8 cellular contexts compared by ENCODE assay signal in the genomic region with DNA sequence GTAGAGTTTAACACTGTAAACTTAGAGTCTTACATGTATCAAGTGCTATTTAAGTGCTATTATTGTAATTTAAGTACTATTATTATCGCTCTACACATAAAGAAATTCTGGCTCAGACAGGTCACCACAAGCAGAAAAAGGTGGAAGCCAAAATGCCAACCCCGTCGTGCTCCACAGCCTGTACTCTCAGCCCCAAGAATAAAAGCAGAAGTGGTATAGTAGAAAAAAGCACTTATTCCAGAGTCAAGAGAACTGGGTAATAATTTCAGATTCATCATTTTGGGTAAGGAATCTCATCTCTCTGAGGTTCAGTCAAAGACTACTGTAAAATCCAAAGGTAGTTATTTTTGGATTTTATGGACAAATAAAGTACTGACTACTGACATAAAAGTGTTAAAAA. TPM values are rescaled to one million over a fixed set of nuclear protein-coding genes. Genes with fewer than 3 reads are reported as not detected.
A peak's percentile ranks its signal among the peaks of the same experiment; 100 is the strongest.
DNase-seq lines count a peak whose midpoint lies in the region; ATAC-seq, FAIRE-seq and TF ChIP-seq lines count a peak whose summit lies in the region.

No MANE protein-coding gene starts in this region.

- H3K27me3 ChIP-seq in CD4-positive, CD25-positive, alpha-beta regulatory T cell (ENCODE audit: control insufficient read depth, insufficient read depth, low read length): no peaks in the 10 kb centered on the region
- H3K27me3 ChIP-seq in GM23248 (replicated peaks; ENCODE audit: insufficient read depth): no peaks in the 10 kb centered on the region
- peaks cover 0 to 1% of the 10 kb centered on the region in 2 experiments for H3K27me3 ChIP-seq in endothelial cell of umbilical vein (ENCODE audit: control insufficient read depth in 2 of 2, insufficient read depth in 2 of 2, low read length in 2 of 2)
- no peaks in the 10 kb centered on the region for H3K27me3 ChIP-seq in rectal smooth muscle tissue (ENCODE audit: control insufficient read depth, insufficient read depth, low read length)

- no peaks in the 10 kb centered on the region for H3K9me1 ChIP-seq in endothelial cell of umbilical vein (replicated peaks; ENCODE audit: control insufficient read depth, extremely low read depth, insufficient read depth, low read length)

- ATAC-seq in CD4-positive, CD25-positive, alpha-beta regulatory T cell (ENCODE audit: low read depth in 2 of 2): no peak
- ATAC-seq in activated CD4-positive, CD25-positive, alpha-beta regulatory T cell treated with anti-CD3 and anti-CD28 coated beads, Interleukin-2, amount 50 U/mL, for 24 hours: no peak

- peak overlapping the region; percentile 89 for H3K27ac ChIP-seq in CD4-positive, CD25-positive, alpha-beta regulatory T cell (ENCODE audit: insufficient read depth, low read length, poor library complexity, severe bottlenecking)
- no peak overlapping the region for H3K27ac ChIP-seq in GM23248
- H3K27ac ChIP-seq in OCI-LY7 (ENCODE audit: low read depth, low read length, poor library complexity, severe bottlenecking): peak overlapping the region; percentile 45
- H3K27ac ChIP-seq in endothelial cell of umbilical vein (ENCODE audit: insufficient read depth, low read depth, low read length): peak overlapping the region; percentile 64
- no peak overlapping the region for H3K27ac ChIP-seq in rectal smooth muscle tissue (ENCODE audit: low read depth, low read length)

- H3K9me3 ChIP-seq in CD4-positive, CD25-positive, alpha-beta regulatory T cell (ENCODE audit: control insufficient read depth in 2 of 2, low read length in 2 of 2): no peaks in the 10 kb centered on the region
- H3K9me3 ChIP-seq in GM23248 (ENCODE audit: low read depth): no peaks in the 10 kb centered on the region
- no peaks in the 10 kb centered on the region for H3K9me3 ChIP-seq in OCI-LY7 (ENCODE audit: low read length)
- H3K9me3 ChIP-seq in endothelial cell of umbilical vein (replicated peaks; ENCODE audit: control insufficient read depth, insufficient read depth, low read length): no peaks in the 10 kb centered on the region

- H3K36me3 Mint-ChIP-seq in CD4-positive, CD25-positive, alpha-beta regulatory T cell: peaks cover 12% of the 10 kb centered on the region

- TF ChIP-seq CTCF in OCI-LY7 (conservative IDR thresholded peaks at IDR 0.05; ENCODE audit: low read length) (no peak), endothelial cell of umbilical vein (IDR thresholded peaks at IDR 0.05; ENCODE audit: extremely low read depth in 1 of 2, insufficient read depth in 1 of 2, low read depth in 1 of 2, low read length in 2 of 2) (no peak), lower leg skin (IDR thresholded peaks at IDR 0.05) (no peak)

- H3K4me2 ChIP-seq in GM23248 (ENCODE audit: unreplicated experiment) (peak overlapping the region; percentile 95), OCI-LY7 (ENCODE audit: low read length) (peak overlapping the region; percentile 95), endothelial cell of umbilical vein (ENCODE audit: insufficient read depth, low read length) (peak overlapping the region; percentile 92)

- peak overlapping the region; percentile 98 to 99 (median 99) for H3K27ac Mint-ChIP-seq in CD4-positive, CD25-positive, alpha-beta regulatory T cell

- H3K4me1 ChIP-seq in CD4-positive, CD25-positive, alpha-beta regulatory T cell (ENCODE audit: control insufficient read depth, insufficient read depth, low read length, poor library complexity, severe bottlenecking): peaks cover 32% of the 10 kb centered on the region
- H3K4me1 ChIP-seq in GM23248 (ENCODE audit: insufficient read depth) (peaks cover 28% of the 10 kb centered on the region), OCI-LY7 (ENCODE audit: insufficient read depth, low read length, poor library complexity, severe bottlenecking) (peaks cover 26% of the 10 kb centered on the region), endothelial cell of umbilical vein (ENCODE audit: control insufficient read depth, extremely low read depth, insufficient read depth, low read length) (peaks cover 17% of the 10 kb centered on the region), rectal smooth muscle tissue (ENCODE audit: control insufficient read depth, insufficient read depth, low read length) (peaks cover 4% of the 10 kb centered on the region)

- H3K27me3 Mint-ChIP-seq in CD4-positive, CD25-positive, alpha-beta regulatory T cell: peaks cover 17% of the 10 kb centered on the region

- dilution Hi-C loops in endothelial cell of umbilical vein (cut with MboI; ENCODE audit: extremely low pct_ligation_motif_present, low sequenced_read_pairs): no loop called here

- POLR2A ChIA-PET in OCI-LY7 (lab: Charles Lee) (interaction anchor here (0.9 to 2.6 kb wide), 6 partner anchors 10 to 217 kb away, joined by 3 to 15 read pairs (median 7); a partner anchor contains a TSS), endothelial cell of umbilical vein (lab: Charles Lee) (interaction anchor here (1.2 kb wide), 1 partner anchor 14 kb away, joined by 3 read pairs; a partner anchor contains a TSS)

- FAIRE-seq in endothelial cell of umbilical vein (lab: Jason Lieb, UNC) (no peak), H54 (lab: Jason Lieb, UNC) (no peak)

- H3K79me2 ChIP-seq in GM23248 (ENCODE audit: insufficient read depth): peaks cover 60% of the 10 kb centered on the region
- H3K79me2 ChIP-seq in OCI-LY7 (ENCODE audit: insufficient read depth, low read depth, low read length): peaks cover 60% of the 10 kb centered on the region
- peaks cover 48% of the 10 kb centered on the region for H3K79me2 ChIP-seq in endothelial cell of umbilical vein (ENCODE audit: control insufficient read depth, insufficient read depth, low read length)

- H2AFZ ChIP-seq in GM23248 (peak overlapping the region; percentile 94), OCI-LY7 (ENCODE audit: low read length) (no peak overlapping the region; the same call in 1 of the 2 replicates), endothelial cell of umbilical vein (ENCODE audit: low read depth, low read length) (no peak overlapping the region)

- H3K9me2 ChIP-seq in GM23248 (ENCODE audit: insufficient read depth): no peaks in the 10 kb centered on the region
- H3K9me2 ChIP-seq in OCI-LY7 (ENCODE audit: insufficient read depth, low read length): no peaks in the 10 kb centered on the region

- H4K20me1 ChIP-seq in GM23248 (ENCODE audit: insufficient read depth): no peaks in the 10 kb centered on the region
- peaks cover 29% of the 10 kb centered on the region; the same call in 1 of the 2 replicates for H4K20me1 ChIP-seq in OCI-LY7 (ENCODE audit: insufficient read depth, low read length)
- no peaks in the 10 kb centered on the region for H4K20me1 ChIP-seq in endothelial cell of umbilical vein (replicated peaks; ENCODE audit: control insufficient read depth, extremely low read depth, insufficient read depth, low read length)

- peak overlapping the region; percentile 95 for H3K4me3 ChIP-seq in CD4-positive, CD25-positive, alpha-beta regulatory T cell (ENCODE audit: low read depth, low read length)
- H3K4me3 ChIP-seq in GM23248 (peak overlapping the region; percentile 98), OCI-LY7 (ENCODE audit: low read depth, low read length, poor library complexity, severe bottlenecking) (peak overlapping the region; percentile 79), endothelial cell of umbilical vein (replicated peaks in 1 of 3; ENCODE audit: insufficient read depth in 1 of 3, low read depth in 1 of 3, low read length in 3 of 3) (peak overlapping the region; percentile 56 to 92 (median 84)), rectal smooth muscle tissue (ENCODE audit: low read length) (peak overlapping the region; percentile 89), lower leg skin (ENCODE audit: low read depth, poor library complexity, severe bottlenecking) (no peak overlapping the region)

- no peak for DNase-seq in CD4-positive, CD25-positive, alpha-beta regulatory T cell
- peak; percentile 17 for DNase-seq in GM23248
- DNase-seq in OCI-LY7 (ENCODE audit: low spot score): peak; percentile 61
- DNase-seq in endothelial cell of umbilical vein (ENCODE audit: low read depth, low spot score): no peak
- no peak for DNase-seq in H54 (ENCODE audit: insufficient read length, low spot score)
- DNase-seq in lower leg skin (ENCODE audit: low spot score in 2 of 2): no peak

- in situ Hi-C loops in GM23248 (cut with MboI): no loop called here

- H3K9ac ChIP-seq in GM23248 (peak overlapping the region; percentile 90), endothelial cell of umbilical vein (replicated peaks; ENCODE audit: extremely low read depth, insufficient read depth, low read length) (peak overlapping the region; percentile 88), rectal smooth muscle tissue (ENCODE audit: low read length) (no peak overlapping the region)

- no peaks in the 10 kb centered on the region for H3K36me3 ChIP-seq in CD4-positive, CD25-positive, alpha-beta regulatory T cell (ENCODE audit: control insufficient read depth, insufficient read depth, low read length)
- H3K36me3 ChIP-seq in GM23248 (ENCODE audit: low read depth) (no peaks in the 10 kb centered on the region), OCI-LY7 (ENCODE audit: insufficient read depth, low read length) (0 out of 2 replicates have a peak, but pooled peaks cover 6% of the 10 kb centered on the region), endothelial cell of umbilical vein (ENCODE audit: control insufficient read depth in 2 of 2, extremely low read depth in 1 of 2, insufficient read depth in 2 of 2, low read length in 2 of 2) (no peaks in the 10 kb centered on the region), rectal smooth muscle tissue (ENCODE audit: control insufficient read depth, insufficient read depth, low read length) (no peaks in the 10 kb centered on the region)

- CTCF ChIA-PET in OCI-LY7 (lab: Charles Lee; ENCODE audit: unreplicated experiment) (no interaction called here), endothelial cell of umbilical vein (lab: Charles Lee) (interaction anchor here (1.3 to 3.4 kb wide), 2 partner anchors 19 to 23 kb away, joined by 3 to 18 read pairs; no protein-coding TSS in a partner anchor)

- peak overlapping the region; percentile 96 to 99 (median 98) for H3K4me3 Mint-ChIP-seq in CD4-positive, CD25-positive, alpha-beta regulatory T cell

- H3K4me1 Mint-ChIP-seq in CD4-positive, CD25-positive, alpha-beta regulatory T cell: peaks cover 19 to 56% (median 44%) of the 10 kb centered on the region in 4 donors

- intact Hi-C loops in OCI-LY7 (cut with micrococcal nuclease; ENCODE audit: unreplicated experiment) (loop anchor here (5.0 to 10.0 kb wide), 3 partner anchors 95 to 393 kb away; a partner anchor contains a TSS), endothelial cell of umbilical vein (cut with micrococcal nuclease) (loop anchor here (1.0 kb wide), 4 partner anchors 14 to 98 kb away; a partner anchor contains a TSS), lower leg skin (cut with DNase I; ENCODE audit: low total_unique reads) (no loop called here)

- TF ChIP-seq POLR2A in endothelial cell of umbilical vein (IDR thresholded peaks at IDR 0.05; ENCODE audit: low read depth, low read length) (no peak), H54 (IDR thresholded peaks at IDR 0.05; ENCODE audit: low read depth, low read length) (no peak), lower leg skin (IDR thresholded peaks at IDR 0.05) (no peak)

- BruUV-seq in OCI-LY7 (replicated peaks; lab: Mats Ljungman, UMichigan): no TSS peak
- BruUV-seq in endothelial cell of umbilical vein (replicated peaks; lab: Mats Ljungman, UMichigan): no TSS peak

- H3F3A ChIP-seq in GM23248 (ENCODE audit: insufficient read depth): no peaks in the 10 kb centered on the region

- WGBS in GM23248 (ENCODE audit: low coverage in 1 of 2, low lambda C conversion rate in 2 of 2, missing lambda C conversion rate in 2 of 2), 2 experiments: 4 to 5% methylated on average over 3 of the region's 3 CpGs
- WGBS in lower leg skin, 2 donors: 13 to 21% methylated on average over 3 of the region's 3 CpGs

- no peaks in the 10 kb centered on the region for H3K9me3 Mint-ChIP-seq in CD4-positive, CD25-positive, alpha-beta regulatory T cell

RNA-seq across cellular contexts. Expression of a gene that starts 0.9 kb away (rescaled TPM):
- total RNA-seq in CD4-positive, CD25-positive, alpha-beta regulatory T cell: 16.3 TPM
- 1 to 10 TPM; 5.9 to 7.5 (median 6.6) TPM for polyA plus RNA-seq in CD4-positive, CD25-positive, alpha-beta regulatory T cell
- 11.9 and 15.5 TPM in 2 replicates for total RNA-seq in GM23248 (2014; rRNA removed; shearing (Covaris generic))
- polyA plus RNA-seq in GM23248 (2016; fragmentation: Nextera tagmentation; extraction: Ambion mirVana) (9.5 and 9.8 TPM in 2 replicates), endothelial cell of umbilical vein (2.3 and 3.8 TPM in 2 replicates)
- 17.8 and 18.0 TPM in 2 replicates for total RNA-seq in OCI-LY7 (2014; rRNA removed; shearing (Covaris generic))
- total RNA-seq in OCI-LY7 (2022) (20.9 and 26.8 TPM in 2 replicates), endothelial cell of umbilical vein (13.0 and 14.4 TPM in 2 replicates), lower leg skin (10 to 100 TPM in 2 of 4 donors, 1 to 10 TPM in 2; 5.8 to 10.5 (median 8.7) TPM)
- 4.2 and 5.1 TPM in 2 replicates for polyA plus RNA-seq in endothelial cell of umbilical vein (2011; cell fraction: cytosol; rRNA removed)
- 21.5 and 31.7 TPM in 2 replicates for polyA plus RNA-seq in endothelial cell of umbilical vein (2011; cell fraction: nucleus; rRNA removed)
- 8.8 and 11.9 TPM in 2 replicates for polyA plus RNA-seq in endothelial cell of umbilical vein (2012)
- 4.0 and 5.2 TPM in 2 replicates for polyA minus RNA-seq in endothelial cell of umbilical vein
- 3.5 TPM for polyA minus RNA-seq in endothelial cell of umbilical vein (2011; cell fraction: cytosol; rRNA and poly(A)+ RNA removed)
- 8.6 and 12.5 TPM in 2 replicates for polyA minus RNA-seq in endothelial cell of umbilical vein (2011; cell fraction: nucleus; rRNA and poly(A)+ RNA removed)

RNA-seq across cellular contexts. Expression of a gene that starts 13.4 kb away (rescaled TPM):
- total RNA-seq in CD4-positive, CD25-positive, alpha-beta regulatory T cell: 28.4 TPM
- 10 to 100 TPM; 11.6 to 13.1 (median 12.0) TPM for polyA plus RNA-seq in CD4-positive, CD25-positive, alpha-beta regulatory T cell
- total RNA-seq in GM23248 (2014; rRNA removed; shearing (Covaris generic)): 3.4 and 6.3 TPM in 2 replicates
- polyA plus RNA-seq in GM23248 (2016; fragmentation: Nextera tagmentation; extraction: Ambion mirVana) (2.4 and 2.9 TPM in 2 replicates), endothelial cell of umbilical vein (1.3 and 1.6 TPM in 2 replicates)
- total RNA-seq in OCI-LY7 (2014; rRNA removed; shearing (Covaris generic)): 10.3 and 12.4 TPM in 2 replicates
- total RNA-seq in OCI-LY7 (2022) (12.6 and 14.6 TPM in 2 replicates), endothelial cell of umbilical vein (7.1 and 8.9 TPM in 2 replicates), lower leg skin (10 to 100 TPM in 1 of 4 donors, 1 to 10 TPM in 3; 6.3 to 22.2 (median 8.9) TPM)
- 2.4 and 2.5 TPM in 2 replicates for polyA plus RNA-seq in endothelial cell of umbilical vein (2011; cell fraction: cytosol; rRNA removed)
- 7.1 and 11.2 TPM in 2 replicates for polyA plus RNA-seq in endothelial cell of umbilical vein (2011; cell fraction: nucleus; rRNA removed)
- 2.8 and 4.5 TPM in 2 replicates for polyA plus RNA-seq in endothelial cell of umbilical vein (2012)
- polyA minus RNA-seq in endothelial cell of umbilical vein: 3.4 and 4.8 TPM in 2 replicates
- polyA minus RNA-seq in endothelial cell of umbilical vein (2011; cell fraction: cytosol; rRNA and poly(A)+ RNA removed): 3.7 TPM
- polyA minus RNA-seq in endothelial cell of umbilical vein (2011; cell fraction: nucleus; rRNA and poly(A)+ RNA removed): 5.7 and 6.5 TPM in 2 replicates

RNA-seq across cellular contexts. Expression of a gene that starts 51.3 kb away (rescaled TPM):
- total RNA-seq in CD4-positive, CD25-positive, alpha-beta regulatory T cell: 0.52 TPM
- under 1 TPM in 1 of 4 donors, not detected in 3; 0.08 TPM for polyA plus RNA-seq in CD4-positive, CD25-positive, alpha-beta regulatory T cell
- total RNA-seq in GM23248 (2014; rRNA removed; shearing (Covaris generic)): 1.0 TPM in 1 of 2 replicates, not detected in the other
- polyA plus RNA-seq in GM23248 (2016; fragmentation: Nextera tagmentation; extraction: Ambion mirVana) (0.15 TPM in 1 of 2 replicates, not detected in the other), endothelial cell of umbilical vein (0.06 TPM in 1 of 2 replicates, not detected in the other)
- 0.15 and 0.16 TPM in 2 replicates for total RNA-seq in OCI-LY7 (2014; rRNA removed; shearing (Covaris generic))
- total RNA-seq in OCI-LY7 (2022) (not detected in 2 replicates), endothelial cell of umbilical vein (0.15 and 0.18 TPM in 2 replicates), lower leg skin (under 1 TPM in 3 of 4 donors, not detected in 1; 0.19 to 0.68 (median 0.34) TPM)
- 0.06 and 0.13 TPM in 2 replicates for polyA plus RNA-seq in endothelial cell of umbilical vein (2011; cell fraction: cytosol; rRNA removed)
- polyA plus RNA-seq in endothelial cell of umbilical vein (2011; cell fraction: nucleus; rRNA removed): 0.48 and 0.53 TPM in 2 replicates
- polyA plus RNA-seq in endothelial cell of umbilical vein (2012): 0.13 TPM in 1 of 2 replicates, not detected in the other
- polyA minus RNA-seq in endothelial cell of umbilical vein: not detected in 2 replicates
- polyA minus RNA-seq in endothelial cell of umbilical vein (2011; cell fraction: cytosol; rRNA and poly(A)+ RNA removed): not detected
- 0.29 and 0.34 TPM in 2 replicates for polyA minus RNA-seq in endothelial cell of umbilical vein (2011; cell fraction: nucleus; rRNA and poly(A)+ RNA removed)

Comparison
In these comparisons a context has a peak if more than half of its experiments do, and no peak if none do; other contexts are left out.
1. DNase-seq: peak in GM23248 (single experiment) and OCI-LY7 (single experiment); none in CD4-positive, CD25-positive, alpha-beta regulatory T cell (0 of 3), endothelial cell of umbilical vein (single experiment), H54 (single experiment) and lower leg skin (0 of 2).
2. H3K27ac ChIP-seq: peak in CD4-positive, CD25-positive, alpha-beta regulatory T cell (single experiment), OCI-LY7 (single experiment) and endothelial cell of umbilical vein (single experiment); none in GM23248 (single experiment) and rectal smooth muscle tissue (single experiment).
3. Peak in every context shown above with its lines, with median percentiles within 50 percentile points of each other: H3K4me2 ChIP-seq.